ENCODE assay signal across 1 cellular context in the genomic region with DNA sequence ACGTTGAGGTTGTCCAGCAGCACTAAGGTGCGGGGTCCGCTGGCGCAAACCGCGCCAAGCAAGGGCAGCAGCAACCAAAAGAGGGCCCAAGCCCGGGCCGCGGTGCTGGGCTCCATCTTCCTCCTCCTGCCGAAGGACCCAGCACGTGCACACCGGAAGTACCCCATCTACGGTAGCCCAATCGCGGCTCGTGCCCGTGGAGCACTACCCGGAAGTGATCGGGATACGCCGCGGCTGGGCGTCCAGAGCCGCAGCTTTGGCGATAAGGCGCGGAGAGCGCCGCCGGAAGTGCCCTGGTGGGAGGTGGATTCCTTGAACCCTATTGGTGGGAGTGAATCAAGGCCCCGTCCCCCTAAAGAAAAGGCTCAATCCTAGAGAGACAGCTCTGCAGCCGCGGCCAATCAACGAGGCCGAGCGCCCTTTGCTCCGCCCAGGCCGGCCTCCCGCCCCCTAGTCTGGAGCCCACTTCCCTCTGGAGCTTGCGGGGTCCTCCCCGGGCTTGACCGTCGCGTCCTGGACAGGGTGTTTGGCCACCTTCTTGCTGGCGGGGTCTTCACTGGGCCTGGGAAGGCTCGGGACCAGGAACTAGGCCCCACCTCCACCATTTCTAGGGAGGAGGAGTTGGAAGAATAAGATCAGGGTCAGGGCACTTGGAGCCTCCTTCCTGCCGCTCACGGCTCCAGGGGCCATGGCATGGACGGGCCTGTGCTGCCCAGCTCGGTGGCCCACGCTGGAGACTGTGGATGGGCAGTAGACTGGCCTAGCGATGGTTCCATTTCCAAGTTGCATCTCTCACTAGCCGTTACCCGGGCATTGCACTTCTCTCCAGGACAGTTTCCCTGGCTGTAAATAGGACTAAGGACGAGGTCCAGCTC.
TF ChIP-seq lines count a peak whose summit lies in the region.

A gene (minus strand): TSS at position 135 of the 875 bp plus-strand sequence. CDS start 19 bp downstream, at position 116.

TF ChIP-seq in K562, 482 proteins besides CTCF, POLR2A, EP300 and RAD21 (continued from another document and continues in another):
- TF ChIP-seq, protein P1, sequence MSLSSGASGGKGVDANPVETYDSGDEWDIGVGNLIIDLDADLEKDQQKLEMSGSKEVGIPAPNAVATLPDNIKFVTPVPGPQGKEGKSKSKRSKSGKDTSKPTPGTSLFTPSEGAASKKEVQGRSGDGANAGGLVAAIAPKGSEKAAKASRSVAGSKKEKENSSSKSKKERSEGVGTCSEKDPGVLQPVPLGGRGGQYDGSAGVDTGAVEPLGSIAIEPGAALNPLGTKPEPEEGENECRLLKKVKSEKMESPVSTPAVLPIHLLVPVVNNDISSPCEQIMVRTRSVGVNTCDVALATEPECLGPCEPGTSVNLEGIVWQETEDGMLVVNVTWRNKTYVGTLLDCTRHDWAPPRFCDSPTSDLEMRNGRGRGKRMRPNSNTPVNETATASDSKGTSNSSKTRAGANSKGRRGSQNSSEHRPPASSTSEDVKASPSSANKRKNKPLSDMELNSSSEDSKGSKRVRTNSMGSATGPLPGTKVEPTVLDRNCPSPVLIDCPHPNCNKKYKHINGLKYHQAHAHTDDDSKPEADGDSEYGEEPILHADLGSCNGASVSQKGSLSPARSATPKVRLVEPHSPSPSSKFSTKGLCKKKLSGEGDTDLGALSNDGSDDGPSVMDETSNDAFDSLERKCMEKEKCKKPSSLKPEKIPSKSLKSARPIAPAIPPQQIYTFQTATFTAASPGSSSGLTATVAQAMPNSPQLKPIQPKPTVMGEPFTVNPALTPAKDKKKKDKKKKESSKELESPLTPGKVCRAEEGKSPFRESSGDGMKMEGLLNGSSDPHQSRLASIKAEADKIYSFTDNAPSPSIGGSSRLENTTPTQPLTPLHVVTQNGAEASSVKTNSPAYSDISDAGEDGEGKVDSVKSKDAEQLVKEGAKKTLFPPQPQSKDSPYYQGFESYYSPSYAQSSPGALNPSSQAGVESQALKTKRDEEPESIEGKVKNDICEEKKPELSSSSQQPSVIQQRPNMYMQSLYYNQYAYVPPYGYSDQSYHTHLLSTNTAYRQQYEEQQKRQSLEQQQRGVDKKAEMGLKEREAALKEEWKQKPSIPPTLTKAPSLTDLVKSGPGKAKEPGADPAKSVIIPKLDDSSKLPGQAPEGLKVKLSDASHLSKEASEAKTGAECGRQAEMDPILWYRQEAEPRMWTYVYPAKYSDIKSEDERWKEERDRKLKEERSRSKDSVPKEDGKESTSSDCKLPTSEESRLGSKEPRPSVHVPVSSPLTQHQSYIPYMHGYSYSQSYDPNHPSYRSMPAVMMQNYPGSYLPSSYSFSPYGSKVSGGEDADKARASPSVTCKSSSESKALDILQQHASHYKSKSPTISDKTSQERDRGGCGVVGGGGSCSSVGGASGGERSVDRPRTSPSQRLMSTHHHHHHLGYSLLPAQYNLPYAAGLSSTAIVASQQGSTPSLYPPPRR (CRISPR knock-in tag; IDR thresholded peaks at IDR 0.05; ENCODE audit: borderline replicate concordance), result no peak
- TF ChIP-seq DMBX1 (CRISPR knock-in tag; IDR thresholded peaks at IDR 0.05; ENCODE audit: borderline replicate concordance) (no peak), IRF2 (CRISPR knock-in tag; IDR thresholded peaks at IDR 0.05) (no peak), MED1 (CRISPR knock-in tag; IDR thresholded peaks at IDR 0.05; ENCODE audit: borderline replicate concordance) (no peak), ZKSCAN8 (CRISPR knock-in tag; IDR thresholded peaks at IDR 0.05) (no peak), SPI1 (IDR thresholded peaks at IDR 0.05; ENCODE audit: borderline replicate concordance, low read depth, low read length) (peak; percentile 76; the same call in 1 of the 2 replicates), EZH2 (IDR thresholded peaks at IDR 0.05; ENCODE audit: borderline replicate concordance, low read depth, low read length) (no peak), BRF1 (IDR thresholded peaks at IDR 0.05; ENCODE audit: borderline replicate concordance, extremely low read depth, insufficient read length) (no peak), MAFK (IDR thresholded peaks at IDR 0.05; ENCODE audit: low read length) (no peak), ZNF133 (CRISPR knock-in tag; IDR thresholded peaks at IDR 0.05) (no peak), GATAD2B (IDR thresholded peaks at IDR 0.05; ENCODE audit: borderline replicate concordance) (peak; percentile 92), SIN3B (IDR thresholded peaks at IDR 0.05; ENCODE audit: low read depth) (peak; percentile 80), KDM4B (IDR thresholded peaks at IDR 0.05; ENCODE audit: borderline replicate concordance in 2 of 2, low read depth in 1 of 2) (peak in 1 of 2 experiments; percentile 95; a peak in 2 of 4 replicates), HNRNPH1 (optimal IDR thresholded peaks at IDR 0.05; ENCODE audit: low read depth, low read length) (no peak), ZNF384 (IDR thresholded peaks at IDR 0.05; ENCODE audit: low read depth, low read length) (peak; percentile 48), ZNF830 (CRISPR knock-in tag; IDR thresholded peaks at IDR 0.05) (no peak), STAT5B (CRISPR knock-in tag; IDR thresholded peaks at IDR 0.05) (no peak), NFIC (IDR thresholded peaks at IDR 0.05) (no peak; the same call in 1 of the 2 replicates), NFE2L1 (tag; IDR thresholded peaks at IDR 0.05; ENCODE audit: borderline replicate concordance, low read depth) (no peak), ZNF12 (CRISPR knock-in tag; IDR thresholded peaks at IDR 0.05) (no peak), ZNF707 (CRISPR knock-in tag; conservative IDR thresholded peaks at IDR 0.05) (no peak), SOX6 (IDR thresholded peaks at IDR 0.05) (peak; percentile 41; the same call in 1 of the 2 replicates), ELF2 (CRISPR knock-in tag; IDR thresholded peaks at IDR 0.05) (peak; percentile 95), ZC3H11A (IDR thresholded peaks at IDR 0.05; ENCODE audit: low read depth, low read length) (no peak; the same call in 1 of the 2 replicates), TRIM28 (IDR thresholded peaks at IDR 0.05) (no peak), PPARD (CRISPR knock-in tag; IDR thresholded peaks at IDR 0.05) (no peak), CC2D1A (IDR thresholded peaks at IDR 0.05) (peak; percentile 59; the same call in 1 of the 2 replicates)
- TF ChIP-seq, protein P2, sequence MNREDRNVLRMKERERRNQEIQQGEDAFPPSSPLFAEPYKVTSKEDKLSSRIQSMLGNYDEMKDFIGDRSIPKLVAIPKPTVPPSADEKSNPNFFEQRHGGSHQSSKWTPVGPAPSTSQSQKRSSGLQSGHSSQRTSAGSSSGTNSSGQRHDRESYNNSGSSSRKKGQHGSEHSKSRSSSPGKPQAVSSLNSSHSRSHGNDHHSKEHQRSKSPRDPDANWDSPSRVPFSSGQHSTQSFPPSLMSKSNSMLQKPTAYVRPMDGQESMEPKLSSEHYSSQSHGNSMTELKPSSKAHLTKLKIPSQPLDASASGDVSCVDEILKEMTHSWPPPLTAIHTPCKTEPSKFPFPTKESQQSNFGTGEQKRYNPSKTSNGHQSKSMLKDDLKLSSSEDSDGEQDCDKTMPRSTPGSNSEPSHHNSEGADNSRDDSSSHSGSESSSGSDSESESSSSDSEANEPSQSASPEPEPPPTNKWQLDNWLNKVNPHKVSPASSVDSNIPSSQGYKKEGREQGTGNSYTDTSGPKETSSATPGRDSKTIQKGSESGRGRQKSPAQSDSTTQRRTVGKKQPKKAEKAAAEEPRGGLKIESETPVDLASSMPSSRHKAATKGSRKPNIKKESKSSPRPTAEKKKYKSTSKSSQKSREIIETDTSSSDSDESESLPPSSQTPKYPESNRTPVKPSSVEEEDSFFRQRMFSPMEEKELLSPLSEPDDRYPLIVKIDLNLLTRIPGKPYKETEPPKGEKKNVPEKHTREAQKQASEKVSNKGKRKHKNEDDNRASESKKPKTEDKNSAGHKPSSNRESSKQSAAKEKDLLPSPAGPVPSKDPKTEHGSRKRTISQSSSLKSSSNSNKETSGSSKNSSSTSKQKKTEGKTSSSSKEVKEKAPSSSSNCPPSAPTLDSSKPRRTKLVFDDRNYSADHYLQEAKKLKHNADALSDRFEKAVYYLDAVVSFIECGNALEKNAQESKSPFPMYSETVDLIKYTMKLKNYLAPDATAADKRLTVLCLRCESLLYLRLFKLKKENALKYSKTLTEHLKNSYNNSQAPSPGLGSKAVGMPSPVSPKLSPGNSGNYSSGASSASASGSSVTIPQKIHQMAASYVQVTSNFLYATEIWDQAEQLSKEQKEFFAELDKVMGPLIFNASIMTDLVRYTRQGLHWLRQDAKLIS (CRISPR knock-in tag; IDR thresholded peaks at IDR 0.05), result no peak
- TF ChIP-seq, protein P3, sequence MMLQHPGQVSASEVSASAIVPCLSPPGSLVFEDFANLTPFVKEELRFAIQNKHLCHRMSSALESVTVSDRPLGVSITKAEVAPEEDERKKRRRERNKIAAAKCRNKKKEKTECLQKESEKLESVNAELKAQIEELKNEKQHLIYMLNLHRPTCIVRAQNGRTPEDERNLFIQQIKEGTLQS (IDR thresholded peaks at IDR 0.05), result no peak
- TF ChIP-seq, protein P3 (CRISPR knock-in tag; conservative IDR thresholded peaks at IDR 0.05), result no peak
- TF ChIP-seq, protein P4, sequence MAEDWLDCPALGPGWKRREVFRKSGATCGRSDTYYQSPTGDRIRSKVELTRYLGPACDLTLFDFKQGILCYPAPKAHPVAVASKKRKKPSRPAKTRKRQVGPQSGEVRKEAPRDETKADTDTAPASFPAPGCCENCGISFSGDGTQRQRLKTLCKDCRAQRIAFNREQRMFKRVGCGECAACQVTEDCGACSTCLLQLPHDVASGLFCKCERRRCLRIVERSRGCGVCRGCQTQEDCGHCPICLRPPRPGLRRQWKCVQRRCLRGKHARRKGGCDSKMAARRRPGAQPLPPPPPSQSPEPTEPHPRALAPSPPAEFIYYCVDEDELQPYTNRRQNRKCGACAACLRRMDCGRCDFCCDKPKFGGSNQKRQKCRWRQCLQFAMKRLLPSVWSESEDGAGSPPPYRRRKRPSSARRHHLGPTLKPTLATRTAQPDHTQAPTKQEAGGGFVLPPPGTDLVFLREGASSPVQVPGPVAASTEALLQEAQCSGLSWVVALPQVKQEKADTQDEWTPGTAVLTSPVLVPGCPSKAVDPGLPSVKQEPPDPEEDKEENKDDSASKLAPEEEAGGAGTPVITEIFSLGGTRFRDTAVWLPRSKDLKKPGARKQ (CRISPR knock-in tag; IDR thresholded peaks at IDR 0.05), result no peak
- TF ChIP-seq, protein P5, sequence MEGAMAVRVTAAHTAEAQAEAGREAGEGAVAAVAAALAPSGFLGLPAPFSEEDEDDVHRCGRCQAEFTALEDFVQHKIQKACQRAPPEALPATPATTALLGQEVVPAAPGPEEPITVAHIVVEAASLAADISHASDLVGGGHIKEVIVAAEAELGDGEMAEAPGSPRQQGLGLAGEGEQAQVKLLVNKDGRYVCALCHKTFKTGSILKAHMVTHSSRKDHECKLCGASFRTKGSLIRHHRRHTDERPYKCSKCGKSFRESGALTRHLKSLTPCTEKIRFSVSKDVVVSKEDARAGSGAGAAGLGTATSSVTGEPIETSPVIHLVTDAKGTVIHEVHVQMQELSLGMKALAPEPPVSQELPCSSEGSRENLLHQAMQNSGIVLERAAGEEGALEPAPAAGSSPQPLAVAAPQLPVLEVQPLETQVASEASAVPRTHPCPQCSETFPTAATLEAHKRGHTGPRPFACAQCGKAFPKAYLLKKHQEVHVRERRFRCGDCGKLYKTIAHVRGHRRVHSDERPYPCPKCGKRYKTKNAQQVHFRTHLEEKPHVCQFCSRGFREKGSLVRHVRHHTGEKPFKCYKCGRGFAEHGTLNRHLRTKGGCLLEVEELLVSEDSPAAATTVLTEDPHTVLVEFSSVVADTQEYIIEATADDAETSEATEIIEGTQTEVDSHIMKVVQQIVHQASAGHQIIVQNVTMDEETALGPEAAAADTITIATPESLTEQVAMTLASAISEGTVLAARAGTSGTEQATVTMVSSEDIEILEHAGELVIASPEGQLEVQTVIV (CRISPR knock-in tag; IDR thresholded peaks at IDR 0.05; ENCODE audit: borderline replicate concordance), result no peak
- TF ChIP-seq, protein P6, sequence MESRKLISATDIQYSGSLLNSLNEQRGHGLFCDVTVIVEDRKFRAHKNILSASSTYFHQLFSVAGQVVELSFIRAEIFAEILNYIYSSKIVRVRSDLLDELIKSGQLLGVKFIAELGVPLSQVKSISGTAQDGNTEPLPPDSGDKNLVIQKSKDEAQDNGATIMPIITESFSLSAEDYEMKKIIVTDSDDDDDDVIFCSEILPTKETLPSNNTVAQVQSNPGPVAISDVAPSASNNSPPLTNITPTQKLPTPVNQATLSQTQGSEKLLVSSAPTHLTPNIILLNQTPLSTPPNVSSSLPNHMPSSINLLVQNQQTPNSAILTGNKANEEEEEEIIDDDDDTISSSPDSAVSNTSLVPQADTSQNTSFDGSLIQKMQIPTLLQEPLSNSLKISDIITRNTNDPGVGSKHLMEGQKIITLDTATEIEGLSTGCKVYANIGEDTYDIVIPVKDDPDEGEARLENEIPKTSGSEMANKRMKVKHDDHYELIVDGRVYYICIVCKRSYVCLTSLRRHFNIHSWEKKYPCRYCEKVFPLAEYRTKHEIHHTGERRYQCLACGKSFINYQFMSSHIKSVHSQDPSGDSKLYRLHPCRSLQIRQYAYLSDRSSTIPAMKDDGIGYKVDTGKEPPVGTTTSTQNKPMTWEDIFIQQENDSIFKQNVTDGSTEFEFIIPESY (CRISPR knock-in tag; IDR thresholded peaks at IDR 0.05), result no peak
- TF ChIP-seq, protein P7, sequence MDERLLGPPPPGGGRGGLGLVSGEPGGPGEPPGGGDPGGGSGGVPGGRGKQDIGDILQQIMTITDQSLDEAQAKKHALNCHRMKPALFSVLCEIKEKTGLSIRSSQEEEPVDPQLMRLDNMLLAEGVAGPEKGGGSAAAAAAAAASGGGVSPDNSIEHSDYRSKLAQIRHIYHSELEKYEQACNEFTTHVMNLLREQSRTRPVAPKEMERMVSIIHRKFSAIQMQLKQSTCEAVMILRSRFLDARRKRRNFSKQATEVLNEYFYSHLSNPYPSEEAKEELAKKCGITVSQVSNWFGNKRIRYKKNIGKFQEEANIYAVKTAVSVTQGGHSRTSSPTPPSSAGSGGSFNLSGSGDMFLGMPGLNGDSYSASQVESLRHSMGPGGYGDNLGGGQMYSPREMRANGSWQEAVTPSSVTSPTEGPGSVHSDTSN (CRISPR knock-in tag; IDR thresholded peaks at IDR 0.05; ENCODE audit: low read depth), result no peak
- TF ChIP-seq, protein P7 (tag; conservative IDR thresholded peaks at IDR 0.05; ENCODE audit: low read depth), result no peak
- TF ChIP-seq, protein P8, sequence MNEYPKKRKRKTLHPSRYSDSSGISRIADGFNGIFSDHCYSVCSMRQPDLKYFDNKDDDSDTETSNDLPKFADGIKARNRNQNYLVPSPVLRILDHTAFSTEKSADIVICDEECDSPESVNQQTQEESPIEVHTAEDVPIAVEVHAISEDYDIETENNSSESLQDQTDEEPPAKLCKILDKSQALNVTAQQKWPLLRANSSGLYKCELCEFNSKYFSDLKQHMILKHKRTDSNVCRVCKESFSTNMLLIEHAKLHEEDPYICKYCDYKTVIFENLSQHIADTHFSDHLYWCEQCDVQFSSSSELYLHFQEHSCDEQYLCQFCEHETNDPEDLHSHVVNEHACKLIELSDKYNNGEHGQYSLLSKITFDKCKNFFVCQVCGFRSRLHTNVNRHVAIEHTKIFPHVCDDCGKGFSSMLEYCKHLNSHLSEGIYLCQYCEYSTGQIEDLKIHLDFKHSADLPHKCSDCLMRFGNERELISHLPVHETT (CRISPR knock-in tag; conservative IDR thresholded peaks at IDR 0.05 in 1 of 2, IDR thresholded peaks at IDR 0.05 in 1 of 2), result peak in 1 of 2 experiments; percentile 76; a peak in 1 of 4 replicates
